Comparison of ENCODE assay signal across 8 cellular contexts in genomic region chr17:59761385-59762021, GRCh38. TPM values are rescaled to one million over a fixed set of nuclear protein-coding genes. Genes with fewer than 3 reads are reported as not detected.
DNase-seq lines count a peak whose midpoint lies in the region; ATAC-seq and TF ChIP-seq lines count a peak whose summit lies in the region.

No MANE protein-coding gene starts in this region.

- H3K4me2 ChIP-seq in SK-N-SH, result peak overlapping the region; percentile 35

- H4K20me1 ChIP-seq in SK-N-SH (ENCODE audit: insufficient read depth), result no peaks in the 10 kb centered on the region

- no peaks in the 10 kb centered on the region for H3K9me3 ChIP-seq in SK-N-SH
- no peaks in the 10 kb centered on the region for H3K9me3 ChIP-seq in prostate gland

- H3K27me3 ChIP-seq in SK-N-SH (ENCODE audit: insufficient read depth) (no peaks in the 10 kb centered on the region), rectal smooth muscle tissue (ENCODE audit: control insufficient read depth, insufficient read depth, low read length) (no peaks in the 10 kb centered on the region), prostate gland (replicated peaks; ENCODE audit: insufficient read depth) (no peaks in the 10 kb centered on the region)

- H3K4me1 ChIP-seq in SK-N-SH (ENCODE audit: control insufficient read depth in 1 of 2, insufficient read depth in 2 of 2, low read depth in 1 of 2, low read length in 1 of 2), result peaks cover 0 to 37% of the 10 kb centered on the region in 2 experiments; a peak in 3 of 4 replicates
- peaks cover 9% of the 10 kb centered on the region for H3K4me1 ChIP-seq in rectal smooth muscle tissue (ENCODE audit: control insufficient read depth, insufficient read depth, low read length)
- H3K4me1 ChIP-seq in prostate gland (replicated peaks), result no peaks in the 10 kb centered on the region

- peak in 1 of 2 experiments; percentile 59; a peak in 1 of 4 replicates for TF ChIP-seq EP300 in SK-N-SH (IDR thresholded peaks at IDR 0.05; ENCODE audit: borderline replicate concordance in 1 of 2, low read depth in 1 of 2, low read length in 1 of 2)

- H2AFZ ChIP-seq in SK-N-SH (ENCODE audit: low read depth), result no peak overlapping the region

- TF ChIP-seq CTCF in SK-N-SH (IDR thresholded peaks at IDR 0.05), result no peak
- TF ChIP-seq CTCF in prostate gland (IDR thresholded peaks at IDR 0.05), result no peak

- peaks cover 71% of the 10 kb centered on the region for H3F3A ChIP-seq in SK-N-SH (replicated peaks; ENCODE audit: insufficient read depth)

- no peak for TF ChIP-seq RAD21 in SK-N-SH (IDR thresholded peaks at IDR 0.05; ENCODE audit: low read length)

- H3K36me3 ChIP-seq in SK-N-SH (replicated peaks in 1 of 2; ENCODE audit: control insufficient read depth in 1 of 2, insufficient read depth in 2 of 2, low read length in 1 of 2), result peaks cover 5 to 47% of the 10 kb centered on the region in 2 experiments
- peaks cover 6% of the 10 kb centered on the region for H3K36me3 ChIP-seq in rectal smooth muscle tissue (ENCODE audit: control insufficient read depth, insufficient read depth, low read length)
- no peaks in the 10 kb centered on the region for H3K36me3 ChIP-seq in prostate gland

- H3K27ac ChIP-seq in SK-N-SH (ENCODE audit: low read depth in 2 of 2, low read length in 1 of 2), result peak overlapping the region; percentile 85 to 100
- H3K27ac ChIP-seq in rectal smooth muscle tissue (ENCODE audit: low read depth, low read length), result peak overlapping the region; percentile 37
- H3K27ac ChIP-seq in prostate gland, result no peak overlapping the region

- intact Hi-C loops in left cardiac atrium (cut with DNase I) (no loop called here), prostate gland (cut with DNase I) (no loop called here)

- H3K9ac ChIP-seq in SK-N-SH (peak overlapping the region; percentile 87), rectal smooth muscle tissue (ENCODE audit: low read length) (no peak overlapping the region)

- ATAC-seq in left cardiac atrium (no peak), HG03175 (IDR thresholded peaks at IDR 0.05; ENCODE audit: unreplicated experiment) (no peak)

- WGBS in SK-N-SH (ENCODE audit: low lambda C conversion rate), result 38% methylated on average over 3 of the region's 3 CpGs
- 51% methylated on average over 3 of the region's 3 CpGs for WGBS in prostate gland

- peak; percentile 61 for DNase-seq in ELR (ENCODE audit: low read depth)
- DNase-seq in SK-N-SH, result no peak
- peak; percentile 60 for DNase-seq in fibroblast of gingiva (ENCODE audit: low read depth)
- no peak for DNase-seq in left cardiac atrium
- DNase-seq in NCI-H187 treated with DMSO at 0.1 percent for 48 hours (lab: John Stamatoyannopoulos, UW), result no peak
- DNase-seq in prostate gland (ENCODE audit: low spot score), result no peak

- no peak for TF ChIP-seq POLR2A in prostate gland (IDR thresholded peaks at IDR 0.05)

- no peak overlapping the region for H3K4me3 ChIP-seq in SK-N-SH (ENCODE audit: low read depth in 2 of 2, low read length in 1 of 2)
- H3K4me3 ChIP-seq in rectal smooth muscle tissue (ENCODE audit: low read length), result no peak overlapping the region
- no peak overlapping the region for H3K4me3 ChIP-seq in prostate gland

- H3K79me2 ChIP-seq in SK-N-SH (ENCODE audit: insufficient read depth), result peaks cover 62% of the 10 kb centered on the region

- POLR2A ChIA-PET in SK-N-SH (lab: Yijun Ruan, JAX), result interaction anchor here (0.6 kb wide), 1 partner anchor 12 kb away, joined by 4 read pairs; no protein-coding TSS in a partner anchor

- CTCF ChIA-PET in SK-N-SH (lab: Yijun Ruan, JAX), result interaction anchor here (1.2 to 2.3 kb wide), 5 partner anchors 7 to 279 kb away, joined by 3 to 16 read pairs (median 3); no protein-coding TSS in a partner anchor

- H3K9me2 ChIP-seq in SK-N-SH, result no peaks in the 10 kb centered on the region

TF ChIP-seq in SK-N-SH, 30 proteins besides CTCF, POLR2A, EP300 and RAD21 (continues in another document):
- TF ChIP-seq SIN3A (IDR thresholded peaks at IDR 0.05; ENCODE audit: borderline replicate concordance, low read depth, low read length) (0 out of 2 replicates have a peak, but pooled peaks have one; percentile 26), MXI1 (IDR thresholded peaks at IDR 0.05; ENCODE audit: low read depth, low read length) (no peak), NRF1 (IDR thresholded peaks at IDR 0.05; ENCODE audit: low read depth, low read length) (no peak), GATA2 (CRISPR knock-in tag; IDR thresholded peaks at IDR 0.05) (no peak), FOSL2 (IDR thresholded peaks at IDR 0.05; ENCODE audit: borderline replicate concordance, low read depth) (no peak), RCOR1 (IDR thresholded peaks at IDR 0.05; ENCODE audit: low read length) (no peak), TEAD4 (IDR thresholded peaks at IDR 0.05; ENCODE audit: borderline replicate concordance, insufficient read depth) (peak; percentile 81; the same call in 1 of the 2 replicates), MEF2A (IDR thresholded peaks at IDR 0.05; ENCODE audit: borderline replicate concordance, low read depth) (no peak), TCF12 (IDR thresholded peaks at IDR 0.05) (peak; percentile 71), USF2 (IDR thresholded peaks at IDR 0.05; ENCODE audit: borderline replicate concordance, low read depth, low read length) (no peak), FOXM1 (IDR thresholded peaks at IDR 0.05; ENCODE audit: low read depth) (no peak), MAX (IDR thresholded peaks at IDR 0.05; ENCODE audit: low read depth) (peak; percentile 42; the same call in 1 of the 2 replicates), RXRA (IDR thresholded peaks at IDR 0.05; ENCODE audit: borderline replicate concordance, low read depth) (peak; percentile 79), USF1 (IDR thresholded peaks at IDR 0.05; ENCODE audit: borderline replicate concordance, low read depth) (no peak), GABPA (IDR thresholded peaks at IDR 0.05; ENCODE audit: low read depth) (no peak), EZH2phosphoT487 (IDR thresholded peaks at IDR 0.05; ENCODE audit: borderline replicate concordance, low read depth) (no peak), CHD2 (IDR thresholded peaks at IDR 0.05; ENCODE audit: low read length, partially characterized antibody) (no peak), NFIC (IDR thresholded peaks at IDR 0.05; ENCODE audit: borderline replicate concordance) (peak; percentile 43; the same call in 1 of the 2 replicates), TAF1 (IDR thresholded peaks at IDR 0.05; ENCODE audit: borderline replicate concordance, low read depth, low read length) (peak; percentile 28; the same call in 1 of the 2 replicates), ZBTB33 (IDR thresholded peaks at IDR 0.05; ENCODE audit: borderline replicate concordance, low read depth) (no peak), YY1 (IDR thresholded peaks at IDR 0.05; ENCODE audit: low read depth) (no peak), SMC3 (IDR thresholded peaks at IDR 0.05; ENCODE audit: low read depth, low read length) (no peak)

RNA-seq across cellular contexts. Expression of gene VMP1, which starts 54.0 kb away (rescaled TPM):
- polyA plus RNA-seq in SK-N-SH (2012; rRNA removed), result 169 and 338 TPM in 2 replicates
- polyA plus RNA-seq in SK-N-SH (2012; cell fraction: cytosol; rRNA removed), result 92.0 and 104 TPM in 2 replicates
- 660 and 1,365 TPM in 2 replicates for polyA plus RNA-seq in SK-N-SH (2012; cell fraction: nucleus; rRNA removed)
- 100 to 1,000 TPM in 1 of 2 donors, 10 to 100 TPM in 1; 82.1 to 123 TPM for total RNA-seq in left cardiac atrium
- total RNA-seq in prostate gland, result 100 to 1,000 TPM; 175 to 203 TPM

RNA-seq across cellular contexts. Expression of gene PTRH2, which starts 54.3 kb away (rescaled TPM):
- polyA plus RNA-seq in SK-N-SH (2012; rRNA removed), result 101 and 140 TPM in 2 replicates
- 135 and 161 TPM in 2 replicates for polyA plus RNA-seq in SK-N-SH (2012; cell fraction: cytosol; rRNA removed)
- 53.0 and 94.5 TPM in 2 replicates for polyA plus RNA-seq in SK-N-SH (2012; cell fraction: nucleus; rRNA removed)
- 10 to 100 TPM; 10.1 to 15.4 TPM for total RNA-seq in left cardiac atrium
- total RNA-seq in prostate gland, result 10 to 100 TPM; 29.1 to 38.3 TPM

Comparison
In these comparisons a context has a peak if more than half of its experiments do, and no peak if none do; other contexts are left out.
1. DNase-seq: peak in ELR (single experiment) and fibroblast of gingiva (single experiment); none in SK-N-SH (single experiment), left cardiac atrium (single experiment), NCI-H187 treated with DMSO at 0.1 percent for 48 hours (single experiment) and prostate gland (single experiment).
2. H3K27ac ChIP-seq: peak in SK-N-SH (2 of 2) and rectal smooth muscle tissue (single experiment); none in prostate gland (0 of 2).